8 cellular contexts compared by ENCODE assay signal in genomic region chrX:131816551-131817136, GRCh38.
DNase-seq lines count a peak whose midpoint lies in the region; ATAC-seq and TF ChIP-seq lines count a peak whose summit lies in the region.

No MANE protein-coding gene starts in this region.

- ATAC-seq in HG02943 (IDR thresholded peaks at IDR 0.05; ENCODE audit: low read depth, unreplicated experiment) (peak; percentile 59), lower lobe of right lung (peak; percentile 87 to 88)
- peak; percentile 74 for ATAC-seq in stimulated activated naive B cell treated with anti-CD40 and anti-IgM and Interleukin-4, amounts not matched to agents 10 μg/mL and 1 μg/mL and 100 μg/mL, for 72 hours (replicated peaks)

- TF ChIP-seq CTCF in GM13976 (IDR thresholded peaks at IDR 0.05; ENCODE audit: borderline replicate concordance, control extremely low read depth, extremely low read depth, insufficient read depth, missing control alignments) (peak; percentile 20), lower lobe of right lung (IDR thresholded peaks at IDR 0.05) (peak; percentile 28)

- peak overlapping the region; percentile 89 for H3K27ac Mint-ChIP-seq in stimulated activated naive B cell treated with anti-CD40 and anti-IgM and Interleukin-4, amounts not matched to agents 10 μg/mL and 1 μg/mL and 100 μg/mL, for 72 hours

- H3K27me3 Mint-ChIP-seq in stimulated activated naive B cell treated with anti-CD40 and anti-IgM and Interleukin-4, amounts not matched to agents 10 μg/mL and 1 μg/mL and 100 μg/mL, for 72 hours = no peaks in the 10 kb centered on the region

- peak overlapping the region; percentile 53 for H3K27ac ChIP-seq in lower lobe of right lung

- intact Hi-C loops in lower lobe of right lung (cut with DNase I) = no loop called here

- H3K4me1 Mint-ChIP-seq in stimulated activated naive B cell treated with anti-CD40 and anti-IgM and Interleukin-4, amounts not matched to agents 10 μg/mL and 1 μg/mL and 100 μg/mL, for 72 hours = peaks cover 18 to 22% of the 10 kb centered on the region in 2 donors

- H3K4me3 Mint-ChIP-seq in stimulated activated naive B cell treated with anti-CD40 and anti-IgM and Interleukin-4, amounts not matched to agents 10 μg/mL and 1 μg/mL and 100 μg/mL, for 72 hours = peak overlapping the region; percentile 68 to 82

- no peaks in the 10 kb centered on the region for H3K9me3 ChIP-seq in lower lobe of right lung

- no peaks in the 10 kb centered on the region for H3K9me3 Mint-ChIP-seq in stimulated activated naive B cell treated with anti-CD40 and anti-IgM and Interleukin-4, amounts not matched to agents 10 μg/mL and 1 μg/mL and 100 μg/mL, for 72 hours

- peak overlapping the region; percentile 36 for H3K4me3 ChIP-seq in lower lobe of right lung

- DNase-seq in GM13976 (ENCODE audit: low spot score) (peak; percentile 39), T-helper 22 cell (ENCODE audit: low read depth) (peak; percentile 76), astrocyte of the hippocampus (ENCODE audit: low read depth, low spot score) (peak; percentile 80), lower lobe of right lung (no peak), NCI-H82 treated with DMSO at 0.1 percent for 48 hours (lab: John Stamatoyannopoulos, UW; ENCODE audit: unreplicated experiment) (no peak), kidney glomerular epithelial cell (lab: John Stamatoyannopoulos, UW) (no peak)
- peak; percentile 83 for DNase-seq in stimulated activated naive B cell treated with anti-CD40 and anti-IgM and Interleukin-4, amounts not matched to agents 10 μg/mL and 1 μg/mL and 100 μg/mL, for 72 hours

- H3K36me3 ChIP-seq in lower lobe of right lung = no peaks in the 10 kb centered on the region

- peaks cover 2 to 4% of the 10 kb centered on the region in 2 donors for H3K36me3 Mint-ChIP-seq in stimulated activated naive B cell treated with anti-CD40 and anti-IgM and Interleukin-4, amounts not matched to agents 10 μg/mL and 1 μg/mL and 100 μg/mL, for 72 hours

- in situ Hi-C loops in GM13976 (cut with MboI; ENCODE audit: low sequenced_read_pairs, unreplicated experiment) = no loop called here

- H3K27me3 ChIP-seq in lower lobe of right lung (ENCODE audit: low read depth) = no peaks in the 10 kb centered on the region

- no peaks in the 10 kb centered on the region for H3K4me1 ChIP-seq in lower lobe of right lung

Comparison
In these comparisons a context has a peak if more than half of its experiments do, and no peak if none do; other contexts are left out.
1. DNase-seq: peak in GM13976 (single experiment), T-helper 22 cell (single experiment), astrocyte of the hippocampus (single experiment) and stimulated activated naive B cell treated with anti-CD40 and anti-IgM and Interleukin-4, amounts not matched to agents 10 μg/mL and 1 μg/mL and 100 μg/mL, for 72 hours (single experiment); none in lower lobe of right lung (single experiment), NCI-H82 treated with DMSO at 0.1 percent for 48 hours (single experiment) and kidney glomerular epithelial cell (single experiment).
2. Peak in every context shown above with its lines, with median percentiles within 50 percentile points of each other: ATAC-seq.